In genomic region chr17:58660621-58661020, GRCh38 we compare ENCODE assay signal across 23 cellular contexts. TPM values are rescaled to one million over a fixed set of nuclear protein-coding genes. Genes with fewer than 3 reads are reported as not detected.
A peak's percentile ranks its signal among the peaks of the same experiment; 100 is the strongest.
DNase-seq lines count a peak whose midpoint lies in the region; ATAC-seq and TF ChIP-seq lines count a peak whose summit lies in the region.
"Had no signal": no experiment of that assay in that cellular context is flagged by ENCODE, and none has a peak within 500 bp of the region (broad histone marks: within the 10 kb centered on the region; RNA-seq: fewer than 3 reads in every experiment).

No MANE protein-coding gene starts in this region.

- H3K9me3 Mint-ChIP-seq in activated CD4-positive, alpha-beta T cell treated with anti-CD3 and anti-CD28 coated beads, Interleukin-2, amount 10 ng/mL, durations not matched to agents 7 days and 5 days = peaks cover 4% of the 10 kb centered on the region
- H3K9me3 Mint-ChIP-seq in IgD-negative memory B cell = no peaks in the 10 kb centered on the region
- H3K9me3 Mint-ChIP-seq in central memory CD8-positive, alpha-beta T cell = no peaks in the 10 kb centered on the region
- peaks cover 5% of the 10 kb centered on the region for H3K9me3 Mint-ChIP-seq in neural crest cell

- DNase-seq in activated CD4-positive, alpha-beta T cell treated with anti-CD3 and anti-CD28 coated beads, Interleukin-2, amount 10 ng/mL, durations not matched to agents 7 days and 5 days = no peak
- no peak for DNase-seq in activated CD4-positive, alpha-beta T cell treated with anti-CD3 and anti-CD28 coated beads for 48 hours
- DNase-seq in central memory CD8-positive, alpha-beta T cell (ENCODE audit: low spot score in 2 of 2) = no peak
- no peak for DNase-seq in neural crest cell (ENCODE audit: low read depth, low spot score)
- DNase-seq in SJCRH30 = no peak
- no peak for DNase-seq in cardiac septum (ENCODE audit: low spot score)
- no peak for DNase-seq in GOT3 (lab: John Stamatoyannopoulos, UW)
- DNase-seq: C1 segment of cervical spinal cord, DMS79 treated with DMSO at 0.1 percent for 48 hours, foreskin keratinocyte, H9, hippocampal formation, islet precursor cell, NCI-H1417 treated with DMSO at 0.1 percent for 48 hours, NCI-H2171, NCI-H69, psoas muscle, SW 1271 had no signal

- no peak overlapping the region for H3K4me3 ChIP-seq in SJCRH30
- H3K4me3 ChIP-seq: lung, psoas muscle, skin epidermis had no signal

- peak overlapping the region; percentile 42 for H3K4me3 Mint-ChIP-seq in activated CD4-positive, alpha-beta T cell treated with anti-CD3 and anti-CD28 coated beads, Interleukin-2, amount 10 ng/mL, durations not matched to agents 7 days and 5 days
- H3K4me3 Mint-ChIP-seq in IgD-negative memory B cell = peak overlapping the region; percentile 34 to 90 (median 70)
- peak overlapping the region; percentile 2 for H3K4me3 Mint-ChIP-seq in central memory CD8-positive, alpha-beta T cell
- H3K4me3 Mint-ChIP-seq in neural crest cell = peak overlapping the region; percentile 67

- H3K36me3 ChIP-seq in SJCRH30 = no peaks in the 10 kb centered on the region

- CTCF ChIA-PET in activated CD4-positive, alpha-beta T cell treated with anti-CD3 and anti-CD28 coated beads, Interleukin-2, amount 10 ng/mL, durations not matched to agents 7 days and 5 days (lab: Charles Lee) = interaction anchor here (0.7 to 1.2 kb wide), 2 partner anchors 29 kb away, joined by 4 to 5 read pairs; no protein-coding TSS in a partner anchor

- POLR2A ChIA-PET in activated CD4-positive, alpha-beta T cell treated with anti-CD3 and anti-CD28 coated beads, Interleukin-2, amount 10 ng/mL, durations not matched to agents 7 days and 5 days (lab: Charles Lee) = interaction anchor here (1.0 kb wide), 1 partner anchor 29 kb away, joined by 5 read pairs; no protein-coding TSS in a partner anchor

- no peak for ATAC-seq in central memory CD8-positive, alpha-beta T cell (replicated peaks; ENCODE audit: extremely low read depth, poor library complexity, severe bottlenecking)
- ATAC-seq: activated naive CD4-positive, alpha-beta T cell treated with anti-CD3 and anti-CD28 coated beads, Interleukin-2, amount 50 U/mL, for 72 hours; foreskin keratinocyte; psoas muscle had no signal

- H3K4me1 Mint-ChIP-seq in activated CD4-positive, alpha-beta T cell treated with anti-CD3 and anti-CD28 coated beads, Interleukin-2, amount 10 ng/mL, durations not matched to agents 7 days and 5 days = peaks cover 23% of the 10 kb centered on the region
- H3K4me1 Mint-ChIP-seq in IgD-negative memory B cell (peaks cover 7 to 13% (median 13%) of the 10 kb centered on the region in 3 donors), neural crest cell (peaks cover 15% of the 10 kb centered on the region)
- peaks cover 17% of the 10 kb centered on the region for H3K4me1 Mint-ChIP-seq in central memory CD8-positive, alpha-beta T cell

- H3K9me3 ChIP-seq in SJCRH30 (replicated peaks) = no peaks in the 10 kb centered on the region
- H3K9me3 ChIP-seq: psoas muscle had no signal

- no peak overlapping the region for H3K27ac Mint-ChIP-seq in activated CD4-positive, alpha-beta T cell treated with anti-CD3 and anti-CD28 coated beads, Interleukin-2, amount 10 ng/mL, durations not matched to agents 7 days and 5 days
- H3K27ac Mint-ChIP-seq in IgD-negative memory B cell (peak overlapping the region in 1 of 3 donors; percentile 40), neural crest cell (ENCODE audit: unreplicated experiment) (no peak overlapping the region)
- H3K27ac Mint-ChIP-seq in central memory CD8-positive, alpha-beta T cell (ENCODE audit: low read depth) = no peak overlapping the region

- no peaks in the 10 kb centered on the region for H3K27me3 ChIP-seq in SJCRH30
- H3K27me3 ChIP-seq: foreskin keratinocyte had no signal

- peaks cover 2% of the 10 kb centered on the region for H3K36me3 Mint-ChIP-seq in activated CD4-positive, alpha-beta T cell treated with anti-CD3 and anti-CD28 coated beads, Interleukin-2, amount 10 ng/mL, durations not matched to agents 7 days and 5 days (ENCODE audit: low read depth)
- no peaks in the 10 kb centered on the region for H3K36me3 Mint-ChIP-seq in IgD-negative memory B cell
- peaks cover 27% of the 10 kb centered on the region for H3K36me3 Mint-ChIP-seq in central memory CD8-positive, alpha-beta T cell (ENCODE audit: insufficient read depth)
- H3K36me3 Mint-ChIP-seq in neural crest cell (ENCODE audit: low read depth) = peaks cover 5% of the 10 kb centered on the region
- H3K36me3 Mint-ChIP-seq: activated naive CD4-positive, alpha-beta T cell treated with anti-CD3 and anti-CD28 coated beads, Interleukin-2, amount 50 U/mL, for 72 hours had no signal

- no peak for TF ChIP-seq CTCF in neural crest cell (conservative IDR thresholded peaks at IDR 0.05)

- intact Hi-C loops in cardiac septum (cut with DNase I) = no loop called here

- peaks cover 5% of the 10 kb centered on the region for H3K27me3 Mint-ChIP-seq in activated CD4-positive, alpha-beta T cell treated with anti-CD3 and anti-CD28 coated beads, Interleukin-2, amount 10 ng/mL, durations not matched to agents 7 days and 5 days
- H3K27me3 Mint-ChIP-seq in IgD-negative memory B cell (no peaks in the 10 kb centered on the region), neural crest cell (ENCODE audit: low read depth) (peaks cover 7% of the 10 kb centered on the region)
- no peaks in the 10 kb centered on the region for H3K27me3 Mint-ChIP-seq in central memory CD8-positive, alpha-beta T cell

- H3K4me1 ChIP-seq in SJCRH30 = peaks cover 4% of the 10 kb centered on the region; the same call in 1 of the 2 replicates
- H3K4me1 ChIP-seq: psoas muscle had no signal

- H3K27ac ChIP-seq in SJCRH30 = no peak overlapping the region
- H3K27ac ChIP-seq: foreskin keratinocyte, psoas muscle, skin epidermis, VCaP had no signal

RNA-seq across cellular contexts. Expression of gene TEX14, which starts 31.2 kb away (rescaled TPM):
- under 1 TPM; 0.27 to 0.50 TPM for total RNA-seq in activated CD4-positive, alpha-beta T cell treated with anti-CD3 and anti-CD28 coated beads, Interleukin-2, amount 10 ng/mL, durations not matched to agents 7 days and 5 days
- polyA plus RNA-seq in IgD-negative memory B cell = not detected
- total RNA-seq in neural crest cell (0.21 and 0.48 TPM in 2 replicates), cardiac septum (0.32 TPM)
- 2.4 and 3.4 TPM in 2 replicates for total RNA-seq in SJCRH30 (2014; rRNA removed; shearing (Covaris generic))
- polyA plus RNA-seq: foreskin keratinocyte had no signal

RNA-seq across cellular contexts. Expression of gene RAD51C, which starts 31.8 kb away (rescaled TPM):
- total RNA-seq in activated CD4-positive, alpha-beta T cell treated with anti-CD3 and anti-CD28 coated beads, Interleukin-2, amount 10 ng/mL, durations not matched to agents 7 days and 5 days = 10 to 100 TPM; 62.7 to 65.8 TPM
- polyA plus RNA-seq in IgD-negative memory B cell = 36.1 TPM
- total RNA-seq in neural crest cell (48.7 and 49.5 TPM in 2 replicates), cardiac septum (29.2 TPM)
- 71.5 and 91.2 TPM in 2 replicates for total RNA-seq in SJCRH30 (2014; rRNA removed; shearing (Covaris generic))

Comparison
In these comparisons a context has a peak if more than half of its experiments do, and no peak if none do; other contexts are left out.
1. H3K4me3 Mint-ChIP-seq: peak in every context shown above with its lines; median percentile 70 in IgD-negative memory B cell; 67 in neural crest cell; 42 in activated CD4-positive, alpha-beta T cell treated with anti-CD3 and anti-CD28 coated beads, Interleukin-2, amount 10 ng/mL, durations not matched to agents 7 days and 5 days; 2 in central memory CD8-positive, alpha-beta T cell.